ENCODE assay signal across 18 cellular contexts in the genomic region with DNA sequence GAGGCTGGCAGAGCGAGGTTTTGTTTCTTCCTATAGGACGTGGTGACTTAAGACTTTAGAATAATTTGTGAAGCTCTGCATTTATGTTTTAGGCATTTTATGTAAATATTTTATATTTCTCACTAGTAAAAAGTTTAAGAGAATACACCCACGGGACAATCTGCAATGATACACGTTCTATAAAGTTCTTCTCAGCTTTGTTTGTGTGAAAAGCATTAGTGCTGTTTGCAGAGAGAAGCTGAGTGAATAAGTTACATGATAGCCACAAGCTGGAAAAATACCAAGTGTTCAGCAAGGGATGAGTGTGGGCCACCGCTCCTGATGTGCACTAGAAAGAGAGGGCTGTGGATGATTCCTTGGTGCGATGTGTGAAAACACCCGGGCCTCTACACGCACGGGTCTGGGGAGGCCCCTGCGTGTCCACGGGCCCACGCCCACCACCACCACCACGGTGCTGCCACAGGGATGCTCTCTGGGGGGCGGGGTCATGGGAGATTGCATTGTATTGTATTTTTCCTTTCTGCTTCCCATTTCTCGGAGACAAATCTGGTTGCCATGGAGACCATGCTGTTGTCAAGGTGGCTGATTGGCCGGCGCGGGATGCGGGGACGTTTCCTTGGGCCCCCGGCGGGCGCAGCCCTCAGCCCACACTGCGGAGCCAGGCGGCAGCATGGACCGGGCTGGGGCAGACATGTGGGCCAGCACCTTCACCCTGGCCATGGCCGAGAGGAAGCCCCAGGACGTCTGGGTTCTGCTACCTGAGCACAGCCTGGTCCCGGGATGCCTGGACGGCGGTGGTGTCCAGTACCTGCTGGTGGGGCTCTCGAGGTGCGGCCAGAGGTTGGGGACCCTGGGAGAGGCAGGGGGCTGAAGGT. TPM values are rescaled to one million over a fixed set of nuclear protein-coding genes. Genes with fewer than 3 reads are reported as not detected.
DNase-seq lines count a peak whose midpoint lies in the region; ATAC-seq, FAIRE-seq and TF ChIP-seq lines count a peak whose summit lies in the region.
"Had no signal": no experiment of that assay in that cellular context is flagged by ENCODE, and none has a peak within 500 bp of the region (broad histone marks: within the 10 kb centered on the region; RNA-seq: fewer than 3 reads in every experiment).

A gene (plus strand): TSS at position 643 of the 875 bp plus-strand sequence. CDS start 28 bp downstream, at position 671.

- POLR2A ChIA-PET in K562 (lab: Yijun Ruan, JAX), result interaction anchor here (1.0 kb wide), 1 partner anchor 19 kb away, joined by 3 read pairs; no protein-coding TSS in a partner anchor

- no peak within 1 kb of the TSS for H3K27ac ChIP-seq in K562 (ENCODE audit: extremely low read depth, low read depth, low read length)
- H3K27ac ChIP-seq in transverse colon, result no peak within 1 kb of the TSS
- no peak within 1 kb of the TSS for H3K27ac ChIP-seq in substantia nigra (ENCODE audit: low read depth, low read length, poor library complexity, severe bottlenecking)
- H3K27ac ChIP-seq: body of pancreas, SK-N-MC had no signal

- in situ Hi-C loops in K562 (cut with MboI), result no loop called here
- in situ Hi-C loops in transverse colon (cut with MboI; ENCODE audit: low pct_ligation_motif_present in 1 of 4, low pct_unique_long_range_greater_than_20kb in 1 of 4, low sequenced_read_pairs in 3 of 4), result no loop called here

- no peaks in the 10 kb centered on the region for H3K9me3 Mint-ChIP-seq in activated T-cell treated with anti-CD3 and anti-CD28 coated beads, Interleukin-2, amount 50 U/mL, for 4 hours

- H3K27me3 Mint-ChIP-seq in activated T-cell treated with anti-CD3 and anti-CD28 coated beads, Interleukin-2, amount 50 U/mL, for 4 hours (ENCODE audit: low read depth), result peaks cover 10% of the 10 kb centered on the region

- no peak for DNase-seq in activated T-cell treated with anti-CD3 and anti-CD28 coated beads, Interleukin-2, amount 50 U/mL, for 4 hours
- no peak for DNase-seq in activated T-cell treated with anti-CD3 and anti-CD28 coated beads for 4 hours
- DNase-seq in Jurkat, Clone E6-1 (ENCODE audit: low read depth, low spot score), result no peak
- DNase-seq in K562 (ENCODE audit: extremely low read depth in 1 of 4, low spot score in 3 of 4), result peak in 1 of 4 experiments; percentile 40
- peak in 6 of 10 donors; percentile 32 to 92 (median 71) for DNase-seq in posterior cingulate gyrus
- no peak for DNase-seq in transverse colon
- DNase-seq in HuH-7.5 (ENCODE audit: low spot score), result no peak
- DNase-seq in substantia nigra (lab: John Stamatoyannopoulos, UW), result no peak
- DNase-seq: activated CD4-positive, CD25-positive, alpha-beta regulatory T cell; NCI-H748 treated with DMSO at 0.1 percent for 48 hours; stimulated activated CD4-positive, alpha-beta T cell treated with anti-CD3 and anti-CD28 coated beads, Interleukin-4, amount 100 ng/mL, for 4 hours; stimulated activated naive CD4-positive, alpha-beta T cell treated with Interleukin-2 at 50 U/mL for 16 hours had no signal

- H3K9ac ChIP-seq in K562 (ENCODE audit: insufficient read depth in 1 of 2, low read depth in 2 of 2, low read length in 2 of 2), result no peak within 1 kb of the TSS

- TF ChIP-seq POLR2A in K562 (conservative IDR thresholded peaks at IDR 0.05), result no peak
- TF ChIP-seq POLR2A in transverse colon (IDR thresholded peaks at IDR 0.05), result no peak

- no peak within 1 kb of the TSS for H2AFZ ChIP-seq in K562 (ENCODE audit: low read depth, low read length)

- no peak within 1 kb of the TSS for H3K4me2 ChIP-seq in K562 (ENCODE audit: insufficient read depth, low read length)

- no peak for TF ChIP-seq EP300 in K562 (IDR thresholded peaks at IDR 0.05; ENCODE audit: low read length)
- TF ChIP-seq EP300 in transverse colon (IDR thresholded peaks at IDR 0.05; ENCODE audit: low read depth), result no peak

- H3K4me3 Mint-ChIP-seq in activated T-cell treated with anti-CD3 and anti-CD28 coated beads, Interleukin-2, amount 50 U/mL, for 4 hours, result peak within 1 kb of the TSS; percentile 37

- H3K36me3 ChIP-seq in K562 (ENCODE audit: control insufficient read depth, insufficient read depth, low read length) (no peaks in the 10 kb centered on the region), transverse colon (no peaks in the 10 kb centered on the region)

- TF ChIP-seq CTCF in K562 (IDR thresholded peaks at IDR 0.05 in 2 of 3, conservative IDR thresholded peaks at IDR 0.05 in 1 of 3; ENCODE audit: insufficient read depth in 2 of 3, low read depth in 1 of 3, low read length in 3 of 3) (no peak), transverse colon (IDR thresholded peaks at IDR 0.05) (no peak)

- H3K4me1 Mint-ChIP-seq in activated T-cell treated with anti-CD3 and anti-CD28 coated beads, Interleukin-2, amount 50 U/mL, for 4 hours (ENCODE audit: low read depth), result peaks cover 51% of the 10 kb centered on the region

- no peaks in the 10 kb centered on the region for H3K79me2 ChIP-seq in K562 (ENCODE audit: control insufficient read depth, insufficient read depth, low read length)

- H3K9me1 ChIP-seq in K562 (ENCODE audit: control insufficient read depth, insufficient read depth, low read length), result no peaks in the 10 kb centered on the region

- no TSS peak for BruUV-seq in K562 (replicated peaks; lab: Mats Ljungman, UMichigan)

- peak within 1 kb of the TSS; percentile 22; the same call in 1 of the 2 replicates for H3K4me3 ChIP-seq in Jurkat, Clone E6-1 (ENCODE audit: low read length)
- H3K4me3 ChIP-seq in K562 (no peak within 1 kb of the TSS), transverse colon (no peak within 1 kb of the TSS)
- H3K4me3 ChIP-seq: body of pancreas, SK-N-MC had no signal

- intact Hi-C loops in K562 (cut with micrococcal nuclease), result no loop called here
- intact Hi-C loops in posterior cingulate gyrus (cut with DNase I), result no loop called here
- intact Hi-C loops in transverse colon (cut with DNase I; ENCODE audit: low total_unique reads), result no loop called here

- CTCF ChIA-PET in K562 (lab: Yijun Ruan, JAX; ENCODE audit: low intra/inter-chr PET ratio), result no interaction called here

- H3K4me1 ChIP-seq in K562 (replicated peaks in 1 of 2; ENCODE audit: control insufficient read depth in 2 of 2, insufficient read depth in 2 of 2, low read length in 2 of 2) (peaks cover 0 to 53% of the 10 kb centered on the region in 2 experiments; a peak in 2 of 5 replicates), transverse colon (no peaks in the 10 kb centered on the region)

- no peak for TF ChIP-seq RAD21 in K562 (CRISPR knock-in tag; conservative IDR thresholded peaks at IDR 0.05 in 1 of 2, IDR thresholded peaks at IDR 0.05 in 1 of 2)

- no peaks in the 10 kb centered on the region for H3K36me3 Mint-ChIP-seq in activated T-cell treated with anti-CD3 and anti-CD28 coated beads, Interleukin-2, amount 50 U/mL, for 4 hours (ENCODE audit: insufficient read depth)

- H3K27me3 ChIP-seq in K562 (ENCODE audit: control insufficient read depth in 2 of 2, insufficient read depth in 2 of 2, low read length in 2 of 2), result peaks cover 4 to 63% of the 10 kb centered on the region in 2 experiments; a peak in 4 of 5 replicates
- peaks cover 40% of the 10 kb centered on the region for H3K27me3 ChIP-seq in transverse colon

- 0% methylated on average over 11 of the region's 33 CpGs for WGBS in K562 (ENCODE audit: insufficient coverage, low coverage, missing lambda C conversion rate)
- WGBS in transverse colon (ENCODE audit: low coverage in 1 of 2), 2 donors, result 23 to 68% methylated on average over 4 to 33 of the region's 33 CpGs

- no peak for FAIRE-seq in K562 (lab: Jason Lieb, UNC)
- FAIRE-seq: frontal cortex had no signal

- peaks cover 4% of the 10 kb centered on the region; the same call in 1 of the 2 replicates for H3K9me3 ChIP-seq in K562 (replicated peaks; ENCODE audit: control insufficient read depth, insufficient read depth, low read depth, low read length)
- no peaks in the 10 kb centered on the region for H3K9me3 ChIP-seq in transverse colon
- H3K9me3 ChIP-seq: body of pancreas had no signal

- H4K20me1 ChIP-seq in K562 (replicated peaks; ENCODE audit: control insufficient read depth, insufficient read depth, low read length), result peaks cover 5% of the 10 kb centered on the region

- no peak for ATAC-seq in activated T-cell treated with anti-CD3 and anti-CD28 coated beads, Interleukin-2, amount 50 U/mL, for 4 hours
- ATAC-seq in K562, result no peak
- ATAC-seq: body of pancreas, HCT116 had no signal

TF ChIP-seq in K562, 482 proteins besides CTCF, POLR2A, EP300 and RAD21 (continues in another document):
- TF ChIP-seq SRSF3 (IDR thresholded peaks at IDR 0.05; ENCODE audit: insufficient read depth, low read length), result no peak
- no peak for TF ChIP-seq TEAD2 (tag; IDR thresholded peaks at IDR 0.05)
- TF ChIP-seq SAFB (IDR thresholded peaks at IDR 0.05; ENCODE audit: borderline replicate concordance, low read depth, low read length), result peak; percentile 23; the same call in 1 of the 2 replicates
- peak; percentile 86 for TF ChIP-seq RFX1 (IDR thresholded peaks at IDR 0.05)

RNA-seq across cellular contexts. Expression of the gene that starts here (rescaled TPM):
- total RNA-seq in activated T-cell treated with anti-CD3 and anti-CD28 coated beads, Interleukin-2, amount 50 U/mL, for 4 hours, result under 1 TPM; 0.13 to 0.14 (median 0.13) TPM
- polyA plus RNA-seq in Jurkat, Clone E6-1 (2012; ENCODE audit: insufficient read depth, insufficient read length), result 1.3 TPM
- not detected in 2 replicates for total RNA-seq in K562 (2011; cell fraction: chromatin; rRNA removed; ENCODE audit: low replicate concordance)
- total RNA-seq in K562 (2011; cell fraction: nucleolus; rRNA removed), result not detected in 2 replicates
- total RNA-seq in K562 (2011; cell fraction: nucleoplasm; rRNA removed), result not detected in 2 replicates
- total RNA-seq in K562 (2014; rRNA removed) (not detected in 2 replicates), K562 (2014; rRNA removed; fragmentation: Illumina TruSeq; extraction: Trizol) (not detected in 2 replicates), K562 (2015; rRNA removed; fragmentation: Illumina TruSeq; extraction: Trizol) (not detected in 2 replicates), K562 (2021) (not detected in 2 replicates), transverse colon (under 1 TPM in 1 of 4 donors, not detected in 3; 0.16 TPM)
- polyA plus RNA-seq in K562 (2011; rRNA removed) (not detected in 2 replicates), K562 (2014; fragmentation: Illumina TruSeq; extraction: Trizol) (not detected in 2 replicates), K562 (2014; fragmentation: Nextera tagmentation; extraction: Ambion mirVana) (not detected), K562 (2014; rRNA removed) (not detected in 2 replicates)
- not detected in 2 replicates for polyA plus RNA-seq in K562 (2011; cell fraction: cytosol; rRNA removed)
- polyA plus RNA-seq in K562 (2011; cell fraction: nucleus; rRNA removed), result not detected in 2 replicates
- not detected in 2 replicates for polyA plus RNA-seq in K562 (2012)
- polyA minus RNA-seq in K562 (2011; rRNA and poly(A)+ RNA removed), result not detected in 2 replicates
- not detected in 2 replicates for polyA minus RNA-seq in K562 (2011; cell fraction: cytosol; rRNA and poly(A)+ RNA removed)
- polyA minus RNA-seq in K562 (2011; cell fraction: nucleus; rRNA and poly(A)+ RNA removed), result not detected in 2 replicates
- total RNA-seq: activated T-helper 1 cell treated with anti-CD3 and anti-CD28 coated beads, Interleukin-12 subunit alpha, Interleukin-12 subunit beta, Interleukin-2, Interleukin-4 antibody, amounts not matched to agents 30 ng/mL and 10 ng/mL and 1 ng/mL, durations not matched to agents 14 hours and 24 hours and 36 hours; body of pancreas; kidney epithelial cell had no signal

Comparison
In these comparisons a context has a peak if more than half of its experiments do, and no peak if none do; other contexts are left out.
1. DNase-seq: peak in posterior cingulate gyrus (6 of 10); none in activated T-cell treated with anti-CD3 and anti-CD28 coated beads, Interleukin-2, amount 50 U/mL, for 4 hours (single experiment), activated T-cell treated with anti-CD3 and anti-CD28 coated beads for 4 hours (single experiment), Jurkat, Clone E6-1 (single experiment), transverse colon (single experiment), HuH-7.5 (single experiment) and substantia nigra (0 of 49).